Comparison of ENCODE assay signal across 14 cellular contexts in the genomic region with DNA sequence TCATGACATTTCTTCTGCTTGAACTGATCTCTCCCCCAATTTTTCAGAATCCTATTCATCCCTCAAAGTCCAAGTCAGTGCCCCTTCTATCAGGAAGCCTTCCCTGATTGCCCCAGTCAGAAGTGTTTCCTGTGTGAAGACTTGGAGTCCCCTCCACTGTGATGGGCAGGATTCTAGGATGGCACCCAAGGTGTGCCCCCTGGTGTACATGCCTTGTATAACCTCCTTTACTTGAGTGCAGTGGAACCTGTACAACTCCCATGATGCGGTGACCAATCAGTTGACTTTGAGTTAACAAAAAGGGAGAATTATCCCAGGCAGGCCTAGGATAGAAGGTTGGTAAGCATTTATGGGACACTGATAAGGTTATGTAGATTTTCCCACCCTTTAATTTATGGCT. TPM values are rescaled to one million over a fixed set of nuclear protein-coding genes. Genes with fewer than 3 reads are reported as not detected.
DNase-seq lines count a peak whose midpoint lies in the region; ATAC-seq, FAIRE-seq and TF ChIP-seq lines count a peak whose summit lies in the region.
"Had no signal": no experiment of that assay in that cellular context is flagged by ENCODE, and none has a peak within 500 bp of the region (broad histone marks: within the 10 kb centered on the region; RNA-seq: fewer than 3 reads in every experiment).

No MANE protein-coding gene starts in this region.

- H3K4me1 ChIP-seq in OCI-LY1 (ENCODE audit: insufficient read depth, low read length, severe bottlenecking): no peaks in the 10 kb centered on the region
- H3K4me1 ChIP-seq in transverse colon: no peaks in the 10 kb centered on the region

- H3K79me2 ChIP-seq in OCI-LY1 (ENCODE audit: insufficient read depth, low read length): no peaks in the 10 kb centered on the region

- H3K9ac ChIP-seq in OCI-LY1 (ENCODE audit: low read length): no peak overlapping the region

- no peak overlapping the region for H3K4me2 ChIP-seq in OCI-LY1 (ENCODE audit: low read length)

- WGBS in transverse colon (ENCODE audit: low coverage in 1 of 2), 2 donors: 76% methylated on average over 1 of the region's 1 CpG; no CpG with 5 or more reads in 1 of the 2 donors

- H3K36me3 ChIP-seq in OCI-LY1 (ENCODE audit: insufficient read depth, low read length): no peaks in the 10 kb centered on the region
- H3K36me3 ChIP-seq in transverse colon: no peaks in the 10 kb centered on the region

- H3K27ac ChIP-seq in OCI-LY1 (ENCODE audit: low read depth, low read length, poor library complexity, severe bottlenecking) (no peak overlapping the region), transverse colon (no peak overlapping the region)

- H3K9me2 ChIP-seq in OCI-LY1 (ENCODE audit: low read depth, low read length): no peaks in the 10 kb centered on the region

- FAIRE-seq in GM18507 (lab: Jason Lieb, UNC): peak; percentile 67

- no peak for TF ChIP-seq POLR2A in transverse colon (IDR thresholded peaks at IDR 0.05)

- H2AFZ ChIP-seq in OCI-LY1 (ENCODE audit: low read length): no peak overlapping the region

- in situ Hi-C loops in ACHN (cut with HindIII; ENCODE audit: low pct_ligation_motif_present, low pct_unique_long_range_greater_than_20kb, low sequenced_read_pairs): no loop called here
- in situ Hi-C loops in transverse colon (cut with MboI; ENCODE audit: low pct_ligation_motif_present in 1 of 4, low pct_unique_long_range_greater_than_20kb in 1 of 4, low sequenced_read_pairs in 3 of 4): loop anchor here in 2 of 4 donors (25.0 kb wide), 2 partner anchors 88 to 213 kb away; no protein-coding TSS in a partner anchor

- no peak for ATAC-seq in GM21390 (IDR thresholded peaks at IDR 0.05; ENCODE audit: unreplicated experiment)
- no peak for ATAC-seq in GM19452 (IDR thresholded peaks at IDR 0.05; ENCODE audit: unreplicated experiment)

- no peaks in the 10 kb centered on the region for H3K9me3 ChIP-seq in OCI-LY1 (ENCODE audit: low read length)
- no peaks in the 10 kb centered on the region for H3K9me3 ChIP-seq in transverse colon

- no peak overlapping the region for H3K4me3 ChIP-seq in OCI-LY1 (ENCODE audit: low read depth, low read length, poor library complexity, severe bottlenecking)
- no peak overlapping the region for H3K4me3 ChIP-seq in transverse colon

- peak; percentile 26 for DNase-seq in ACHN
- DNase-seq in GM18507 (ENCODE audit: extremely low spot score, insufficient read length, low read depth): no peak
- DNase-seq in germinal center (ENCODE audit: low spot score): peak; percentile 9
- DNase-seq in transverse colon: no peak
- DNase-seq in RKO (ENCODE audit: low spot score): no peak
- DNase-seq: hippocampal formation, midbrain, NCI-H1694 had no signal

- peak; percentile 33; the same call in 1 of the 2 replicates for TF ChIP-seq CTCF in OCI-LY1 (IDR thresholded peaks at IDR 0.05; ENCODE audit: low read length)
- TF ChIP-seq CTCF in transverse colon (IDR thresholded peaks at IDR 0.05): peak in 2 of 5 experiments; percentile 8 to 14

- intact Hi-C loops in transverse colon (cut with DNase I; ENCODE audit: low total_unique reads): no loop called here

- H4K20me1 ChIP-seq in OCI-LY1 (ENCODE audit: insufficient read depth, low read length): no peaks in the 10 kb centered on the region

- H3K27me3 ChIP-seq in OCI-LY1 (ENCODE audit: insufficient read depth, low read length): no peaks in the 10 kb centered on the region
- H3K27me3 ChIP-seq in transverse colon: no peaks in the 10 kb centered on the region

- H3F3A ChIP-seq in OCI-LY1 (ENCODE audit: insufficient read depth, low read length): no peaks in the 10 kb centered on the region

- TF ChIP-seq EP300 in transverse colon (IDR thresholded peaks at IDR 0.05; ENCODE audit: low read depth): no peak

RNA-seq across cellular contexts. Expression of a gene that starts 23.4 kb away (rescaled TPM):
- 1 to 10 TPM in 1 of 4 donors, under 1 TPM in 2, not detected in 1; 0.14 to 2.6 (median 0.16) TPM for total RNA-seq in transverse colon
- total RNA-seq: activated CD8-positive, alpha-beta memory T cell treated with anti-CD3 and anti-CD28 coated beads for 36 hours; T-helper 1 cell treated with Interleukin-12 subunit alpha and Interleukin-12 subunit beta and Interleukin-4 antibody, amounts not matched to agents 30 ng/mL and 1 ng/mL, for 36 hours; temporal lobe had no signal

Comparison
In these comparisons a context has a peak if more than half of its experiments do, and no peak if none do; other contexts are left out.
1. DNase-seq: peak in ACHN (single experiment) and germinal center (single experiment); none in GM18507 (single experiment), transverse colon (single experiment) and RKO (single experiment).